ENCODE assay signal across 8 cellular contexts in the genomic region with DNA sequence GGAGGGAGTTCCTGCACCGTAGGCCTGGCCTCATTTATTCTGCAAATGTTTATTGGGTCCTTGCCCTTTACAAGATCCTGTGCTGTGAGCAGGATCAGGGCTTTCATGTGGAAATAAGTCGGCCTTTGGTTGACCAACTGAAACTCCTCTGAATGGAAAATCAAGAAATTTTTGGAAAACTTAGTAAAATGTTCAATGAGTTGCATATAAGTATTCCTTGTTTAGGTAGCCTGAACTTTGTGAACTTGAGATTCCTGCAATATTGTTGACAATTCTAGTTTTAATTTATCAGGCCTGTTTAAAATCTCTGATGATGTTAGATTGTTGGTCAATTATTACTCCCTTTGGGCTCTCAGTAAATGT. TPM values are rescaled to one million over a fixed set of nuclear protein-coding genes. Genes with fewer than 3 reads are reported as not detected.
DNase-seq lines count a peak whose midpoint lies in the region; ATAC-seq lines count a peak whose summit lies in the region.

No MANE protein-coding gene starts in this region.

- H3K9me3 ChIP-seq in MG63, result no peaks in the 10 kb centered on the region
- H3K9me3 ChIP-seq in duodenal mucosa (ENCODE audit: control insufficient read depth in 1 of 2, low read length in 2 of 2), result no peaks in the 10 kb centered on the region

- DNase-seq in AG08395 (ENCODE audit: low spot score), result peak; percentile 29
- DNase-seq in MG63, result no peak
- peak in 1 of 10 donors; percentile 9 for DNase-seq in naive thymus-derived CD8-positive, alpha-beta T cell
- DNase-seq in NCI-H2196 (lab: John Stamatoyannopoulos, UW; ENCODE audit: unreplicated experiment), result no peak
- DNase-seq in effector CD8-positive, alpha-beta T cell (lab: John Stamatoyannopoulos, UW), result no peak
- no peak for DNase-seq in NCI-H2107 (lab: John Stamatoyannopoulos, UW)
- no peak for DNase-seq in stimulated activated CD4-positive, alpha-beta T cell treated with anti-CD3 and anti-CD28 coated beads, Interleukin-15, amount 100 ng/mL, for 24 hours

- POLR2A ChIA-PET in naive thymus-derived CD8-positive, alpha-beta T cell (lab: Charles Lee), result interaction anchor here (0.8 to 4.0 kb wide), 7 partner anchors 20 to 336 kb away, joined by 3 to 35 read pairs (median 5); a partner anchor contains a TSS

- ATAC-seq in naive thymus-derived CD8-positive, alpha-beta T cell, result no peak

- H3K27ac Mint-ChIP-seq in naive thymus-derived CD8-positive, alpha-beta T cell, result peak overlapping the region; percentile 84 to 97 (median 96)

- peaks cover 0 to 38% (median 3%) of the 10 kb centered on the region in 3 donors for H3K36me3 Mint-ChIP-seq in naive thymus-derived CD8-positive, alpha-beta T cell

- peaks cover 18 to 63% (median 52%) of the 10 kb centered on the region in 4 donors for H3K4me1 Mint-ChIP-seq in naive thymus-derived CD8-positive, alpha-beta T cell

- no peaks in the 10 kb centered on the region for H3K27me3 ChIP-seq in MG63
- no peaks in the 10 kb centered on the region for H3K27me3 ChIP-seq in duodenal mucosa (ENCODE audit: control insufficient read depth in 1 of 2, insufficient read depth in 2 of 2, low read length in 2 of 2)

- peak overlapping the region; percentile 77 to 96 (median 94) for H3K4me3 Mint-ChIP-seq in naive thymus-derived CD8-positive, alpha-beta T cell

- H3K27me3 Mint-ChIP-seq in naive thymus-derived CD8-positive, alpha-beta T cell, result no peaks in the 10 kb centered on the region

- peaks cover 60% of the 10 kb centered on the region for H3K36me3 ChIP-seq in MG63
- peaks cover 19 to 30% of the 10 kb centered on the region in 2 donors for H3K36me3 ChIP-seq in duodenal mucosa (ENCODE audit: control insufficient read depth in 1 of 2, insufficient read depth in 2 of 2, low read length in 2 of 2)

- H3K4me1 ChIP-seq in duodenal mucosa (ENCODE audit: control insufficient read depth in 1 of 2, insufficient read depth in 2 of 2, low read length in 2 of 2), result peaks cover 12 to 27% of the 10 kb centered on the region in 2 donors

- H3K9ac ChIP-seq in duodenal mucosa (ENCODE audit: low read depth in 1 of 2, low read length in 2 of 2), result peak overlapping the region; percentile 73 to 82

- H3K4me3 ChIP-seq in MG63 (peak overlapping the region; percentile 75), duodenal mucosa (ENCODE audit: low read depth in 1 of 2, low read length in 2 of 2) (peak overlapping the region; percentile 79 to 82)

- H3K27ac ChIP-seq in duodenal mucosa (ENCODE audit: low read depth, low read length), result no peak overlapping the region

- no peaks in the 10 kb centered on the region for H3K9me3 Mint-ChIP-seq in naive thymus-derived CD8-positive, alpha-beta T cell

RNA-seq across cellular contexts. Expression of a gene that starts 1.1 kb away (rescaled TPM):
- 10.6 and 21.3 TPM in 2 replicates for total RNA-seq in MG63 (2014; rRNA removed; shearing (Covaris generic); ENCODE audit: low replicate concordance)
- total RNA-seq in naive thymus-derived CD8-positive, alpha-beta T cell, result 10 to 100 TPM; 45.0 to 48.5 TPM
- polyA plus RNA-seq in naive thymus-derived CD8-positive, alpha-beta T cell, result 1 to 10 TPM; 2.8 to 9.6 (median 3.3) TPM

RNA-seq across cellular contexts. Expression of a gene that starts 35.0 kb away (rescaled TPM):
- total RNA-seq in MG63 (2014; rRNA removed; shearing (Covaris generic); ENCODE audit: low replicate concordance), result 1,325 and 1,676 TPM in 2 replicates
- 100 to 1,000 TPM; 219 to 225 TPM for total RNA-seq in naive thymus-derived CD8-positive, alpha-beta T cell
- polyA plus RNA-seq in naive thymus-derived CD8-positive, alpha-beta T cell, result 100 to 1,000 TPM; 172 to 220 (median 190) TPM

RNA-seq across cellular contexts. Expression of a gene that starts 52.9 kb away (rescaled TPM):
- not detected in 2 replicates for total RNA-seq in MG63 (2014; rRNA removed; shearing (Covaris generic); ENCODE audit: low replicate concordance)
- total RNA-seq in naive thymus-derived CD8-positive, alpha-beta T cell, result under 1 TPM in 1 of 2 experiments, not detected in 1; 0.99 TPM
- under 1 TPM in 2 of 3 donors, not detected in 1; 0.62 to 0.66 TPM for polyA plus RNA-seq in naive thymus-derived CD8-positive, alpha-beta T cell
